Comparison of ENCODE assay signal across 14 cellular contexts in the genomic region with DNA sequence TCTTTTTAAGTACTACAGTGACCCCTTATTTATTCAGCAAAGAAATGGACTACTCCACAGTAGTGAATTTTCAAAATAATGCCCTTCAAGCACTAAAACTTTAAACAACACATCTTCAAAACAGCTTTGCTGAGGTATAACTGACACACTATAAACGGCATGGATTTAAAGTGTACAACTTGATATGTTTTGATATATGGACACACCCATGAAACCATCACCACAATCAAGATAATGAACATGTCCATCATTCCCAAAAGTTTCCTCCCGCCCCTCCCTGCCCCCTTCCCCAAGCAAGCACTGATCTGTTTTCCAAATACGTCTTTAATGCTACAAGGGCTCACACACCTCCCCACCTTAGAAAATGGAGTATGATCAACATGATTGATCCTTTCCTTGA. TPM values are rescaled to one million over a fixed set of nuclear protein-coding genes. Genes with fewer than 3 reads are reported as not detected.
DNase-seq lines count a peak whose midpoint lies in the region; ATAC-seq and TF ChIP-seq lines count a peak whose summit lies in the region.
"Had no signal": no experiment of that assay in that cellular context is flagged by ENCODE, and none has a peak within 500 bp of the region (broad histone marks: within the 10 kb centered on the region; RNA-seq: fewer than 3 reads in every experiment).

No MANE protein-coding gene starts in this region.

- H3K9me2 ChIP-seq in PC-3 (replicated peaks; ENCODE audit: low read length): no peaks in the 10 kb centered on the region

- H3K36me3 Mint-ChIP-seq in activated CD4-positive, alpha-beta T cell treated with anti-CD3 and anti-CD28 coated beads, Interleukin-2, amount 10 ng/mL, durations not matched to agents 24 days and 14 days (ENCODE audit: low read depth): peaks cover 12% of the 10 kb centered on the region
- no peaks in the 10 kb centered on the region for H3K36me3 Mint-ChIP-seq in activated CD4-positive, alpha-beta T cell treated with anti-CD3 and anti-CD28 coated beads, Interleukin-2, amount 10 ng/mL, durations not matched to agents 7 days and 5 days (ENCODE audit: low read depth)
- no peaks in the 10 kb centered on the region for H3K36me3 Mint-ChIP-seq in stimulated activated naive B cell treated with anti-CD40 and anti-IgM and Interleukin-4, amounts not matched to agents 10 μg/mL and 1 μg/mL and 100 μg/mL, for 72 hours

- WGBS in body of pancreas, 2 donors: 68 to 78% methylated on average over 3 of the region's 3 CpGs
- 68 to 81% (median 74%) methylated on average over 3 of the region's 3 CpGs for WGBS in adrenal gland, 4 donors

- no peaks in the 10 kb centered on the region for H3K9me3 Mint-ChIP-seq in activated CD4-positive, alpha-beta T cell treated with anti-CD3 and anti-CD28 coated beads, Interleukin-2, amount 10 ng/mL, durations not matched to agents 24 days and 14 days
- H3K9me3 Mint-ChIP-seq in activated CD4-positive, alpha-beta T cell treated with anti-CD3 and anti-CD28 coated beads, Interleukin-2, amount 10 ng/mL, durations not matched to agents 7 days and 5 days: no peaks in the 10 kb centered on the region
- no peaks in the 10 kb centered on the region for H3K9me3 Mint-ChIP-seq in stimulated activated naive B cell treated with anti-CD40 and anti-IgM and Interleukin-4, amounts not matched to agents 10 μg/mL and 1 μg/mL and 100 μg/mL, for 72 hours
- H3K9me3 Mint-ChIP-seq: CD14-positive monocyte had no signal

- 0 out of 2 replicates have a peak overlapping the region, but pooled peaks have one; percentile 11 for H2AFZ ChIP-seq in PC-3 (ENCODE audit: low read length)

- no peak overlapping the region for H3K4me3 Mint-ChIP-seq in activated CD4-positive, alpha-beta T cell treated with anti-CD3 and anti-CD28 coated beads, Interleukin-2, amount 10 ng/mL, durations not matched to agents 24 days and 14 days
- no peak overlapping the region for H3K4me3 Mint-ChIP-seq in activated CD4-positive, alpha-beta T cell treated with anti-CD3 and anti-CD28 coated beads, Interleukin-2, amount 10 ng/mL, durations not matched to agents 7 days and 5 days
- no peak overlapping the region for H3K4me3 Mint-ChIP-seq in stimulated activated naive B cell treated with anti-CD40 and anti-IgM and Interleukin-4, amounts not matched to agents 10 μg/mL and 1 μg/mL and 100 μg/mL, for 72 hours

- POLR2A ChIA-PET in activated CD4-positive, alpha-beta T cell treated with anti-CD3 and anti-CD28 coated beads, Interleukin-2, amount 10 ng/mL, durations not matched to agents 7 days and 5 days (lab: Charles Lee): no interaction called here
- POLR2A ChIA-PET in PC-3 (lab: Charles Lee; ENCODE audit: unreplicated experiment): no interaction called here

- DNase-seq in activated CD4-positive, alpha-beta T cell treated with anti-CD3 and anti-CD28 coated beads, Interleukin-2, amount 10 ng/mL, durations not matched to agents 24 days and 14 days: no peak
- DNase-seq in activated CD4-positive, alpha-beta T cell treated with anti-CD3 and anti-CD28 coated beads, Interleukin-2, amount 10 ng/mL, durations not matched to agents 7 days and 5 days: no peak
- no peak for DNase-seq in PC-3
- DNase-seq in body of pancreas: no peak
- DNase-seq in stimulated activated naive B cell treated with anti-CD40 and anti-IgM and Interleukin-4, amounts not matched to agents 10 μg/mL and 1 μg/mL and 100 μg/mL, for 72 hours: no peak
- DNase-seq in kidney glomerular epithelial cell (lab: John Stamatoyannopoulos, UW): no peak
- DNase-seq in adrenal gland: no peak
- DNase-seq: DMS79, NCI-H146, NCI-H226, NCI-H524 treated with DMSO at 0.1 percent for 48 hours, Right ventricle myocardium superior had no signal

- H3K27me3 Mint-ChIP-seq in activated CD4-positive, alpha-beta T cell treated with anti-CD3 and anti-CD28 coated beads, Interleukin-2, amount 10 ng/mL, durations not matched to agents 24 days and 14 days: no peaks in the 10 kb centered on the region
- H3K27me3 Mint-ChIP-seq in activated CD4-positive, alpha-beta T cell treated with anti-CD3 and anti-CD28 coated beads, Interleukin-2, amount 10 ng/mL, durations not matched to agents 7 days and 5 days: no peaks in the 10 kb centered on the region
- no peaks in the 10 kb centered on the region for H3K27me3 Mint-ChIP-seq in stimulated activated naive B cell treated with anti-CD40 and anti-IgM and Interleukin-4, amounts not matched to agents 10 μg/mL and 1 μg/mL and 100 μg/mL, for 72 hours

- H3K4me2 ChIP-seq in PC-3 (ENCODE audit: low read length): no peak overlapping the region

- peak overlapping the region; percentile 51 for H3K27ac Mint-ChIP-seq in activated CD4-positive, alpha-beta T cell treated with anti-CD3 and anti-CD28 coated beads, Interleukin-2, amount 10 ng/mL, durations not matched to agents 24 days and 14 days
- no peak overlapping the region for H3K27ac Mint-ChIP-seq in activated CD4-positive, alpha-beta T cell treated with anti-CD3 and anti-CD28 coated beads, Interleukin-2, amount 10 ng/mL, durations not matched to agents 7 days and 5 days
- H3K27ac Mint-ChIP-seq in stimulated activated naive B cell treated with anti-CD40 and anti-IgM and Interleukin-4, amounts not matched to agents 10 μg/mL and 1 μg/mL and 100 μg/mL, for 72 hours: peak overlapping the region; percentile 26

- H3K27ac ChIP-seq in PC-3 (ENCODE audit: low read length): no peak overlapping the region
- H3K27ac ChIP-seq in body of pancreas: peak overlapping the region in 3 of 4 donors; percentile 24 to 35 (median 24)
- H3K27ac ChIP-seq in adrenal gland: no peak overlapping the region

- H3K9ac ChIP-seq in PC-3 (ENCODE audit: low read length): no peak overlapping the region

- no peak for TF ChIP-seq CTCF in PC-3 (conservative IDR thresholded peaks at IDR 0.05; ENCODE audit: low read depth, low read length)
- TF ChIP-seq CTCF in body of pancreas (IDR thresholded peaks at IDR 0.05): no peak
- no peak for TF ChIP-seq CTCF in adrenal gland (IDR thresholded peaks at IDR 0.05)

- H3K27me3 ChIP-seq in PC-3 (ENCODE audit: low read length) (no peaks in the 10 kb centered on the region), body of pancreas (no peaks in the 10 kb centered on the region), adrenal gland (no peaks in the 10 kb centered on the region)

- H3K4me3 ChIP-seq in PC-3 (ENCODE audit: low read length) (no peak overlapping the region), body of pancreas (no peak overlapping the region), adrenal gland (no peak overlapping the region)

- CTCF ChIA-PET in activated CD4-positive, alpha-beta T cell treated with anti-CD3 and anti-CD28 coated beads, Interleukin-2, amount 10 ng/mL, durations not matched to agents 7 days and 5 days (lab: Charles Lee): interaction anchor here (2.7 kb wide), 1 partner anchor 9 kb away, joined by 9 read pairs; no protein-coding TSS in a partner anchor
- CTCF ChIA-PET in PC-3 (lab: Charles Lee): no interaction called here

- BruUV-seq in PC-3 (replicated peaks; lab: Mats Ljungman, UMichigan): no TSS peak

- intact Hi-C loops in activated CD4-positive, alpha-beta T cell treated with anti-CD3 and anti-CD28 coated beads, Interleukin-2, amount 10 ng/mL, durations not matched to agents 24 days and 14 days (cut with micrococcal nuclease): no loop called here
- intact Hi-C loops in PC-3 (cut with micrococcal nuclease): no loop called here
- intact Hi-C loops in body of pancreas (cut with DNase I): no loop called here
- intact Hi-C loops in adrenal gland (cut with DNase I): no loop called here

- H3K4me1 ChIP-seq in PC-3 (ENCODE audit: insufficient read depth, low read length) (peaks cover 62% of the 10 kb centered on the region), body of pancreas (peaks cover 55% of the 10 kb centered on the region), adrenal gland (replicated peaks in 1 of 2) (peaks cover 8 to 20% of the 10 kb centered on the region in 2 donors)

- ATAC-seq in PC-3 (no peak), body of pancreas (no peak), GM18520 (IDR thresholded peaks at IDR 0.05; ENCODE audit: unreplicated experiment) (no peak)
- no peak for ATAC-seq in stimulated activated naive B cell treated with anti-CD40 and anti-IgM and Interleukin-4, amounts not matched to agents 10 μg/mL and 1 μg/mL and 100 μg/mL, for 72 hours (replicated peaks)

- peaks cover 12% of the 10 kb centered on the region for H3K79me2 ChIP-seq in PC-3 (ENCODE audit: low read length)

- no peak for TF ChIP-seq POLR2A in body of pancreas (IDR thresholded peaks at IDR 0.05)
- TF ChIP-seq POLR2A in adrenal gland (IDR thresholded peaks at IDR 0.05): no peak

- peaks cover 4% of the 10 kb centered on the region for H3F3A ChIP-seq in PC-3 (ENCODE audit: low read length, unreplicated experiment)

- no peaks in the 10 kb centered on the region for H3K36me3 ChIP-seq in PC-3 (ENCODE audit: low read depth, low read length)
- no peaks in the 10 kb centered on the region for H3K36me3 ChIP-seq in body of pancreas (replicated peaks in 1 of 2; ENCODE audit: insufficient read depth in 1 of 2, low read depth in 2 of 2)
- no peaks in the 10 kb centered on the region for H3K36me3 ChIP-seq in adrenal gland (replicated peaks in 1 of 2)

- no peaks in the 10 kb centered on the region for H3K9me3 ChIP-seq in PC-3 (ENCODE audit: low read length)
- no peaks in the 10 kb centered on the region for H3K9me3 ChIP-seq in body of pancreas
- no peaks in the 10 kb centered on the region for H3K9me3 ChIP-seq in adrenal gland (replicated peaks in 1 of 3)

- H3K4me1 Mint-ChIP-seq in activated CD4-positive, alpha-beta T cell treated with anti-CD3 and anti-CD28 coated beads, Interleukin-2, amount 10 ng/mL, durations not matched to agents 24 days and 14 days: peaks cover 64% of the 10 kb centered on the region
- peaks cover 62% of the 10 kb centered on the region for H3K4me1 Mint-ChIP-seq in activated CD4-positive, alpha-beta T cell treated with anti-CD3 and anti-CD28 coated beads, Interleukin-2, amount 10 ng/mL, durations not matched to agents 7 days and 5 days
- H3K4me1 Mint-ChIP-seq in stimulated activated naive B cell treated with anti-CD40 and anti-IgM and Interleukin-4, amounts not matched to agents 10 μg/mL and 1 μg/mL and 100 μg/mL, for 72 hours: peaks cover 32 to 46% of the 10 kb centered on the region in 2 donors

- H4K20me1 ChIP-seq in PC-3 (ENCODE audit: low read length): no peaks in the 10 kb centered on the region

RNA-seq across cellular contexts. Expression of a gene that starts 1.6 kb away (rescaled TPM):
- total RNA-seq in activated CD4-positive, alpha-beta T cell treated with anti-CD3 and anti-CD28 coated beads, Interleukin-2, amount 10 ng/mL, durations not matched to agents 24 days and 14 days: 432 TPM in 2 replicates
- total RNA-seq in activated CD4-positive, alpha-beta T cell treated with anti-CD3 and anti-CD28 coated beads, Interleukin-2, amount 10 ng/mL, durations not matched to agents 7 days and 5 days: 100 to 1,000 TPM; 148 to 153 TPM
- total RNA-seq in PC-3 (2014; rRNA removed) (39.1 and 44.2 TPM in 2 replicates), body of pancreas (100 to 1,000 TPM in 1 of 2 donors, 10 to 100 TPM in 1; 88.0 to 112 TPM), adrenal gland (100 to 1,000 TPM in 1 of 8 donors, 10 to 100 TPM in 7; 38.7 to 119 (median 50.0) TPM)
- 10 to 100 TPM; 11.5 to 29.3 (median 24.7) TPM for polyA plus RNA-seq in adrenal gland

RNA-seq across cellular contexts. Expression of a gene that starts 17.5 kb away (rescaled TPM):
- 32.5 and 33.7 TPM in 2 replicates for total RNA-seq in activated CD4-positive, alpha-beta T cell treated with anti-CD3 and anti-CD28 coated beads, Interleukin-2, amount 10 ng/mL, durations not matched to agents 24 days and 14 days
- total RNA-seq in activated CD4-positive, alpha-beta T cell treated with anti-CD3 and anti-CD28 coated beads, Interleukin-2, amount 10 ng/mL, durations not matched to agents 7 days and 5 days: 10 to 100 TPM in 1 of 2 experiments, 1 to 10 TPM in 1; 8.6 to 10.7 TPM
- total RNA-seq in PC-3 (2014; rRNA removed) (2.8 and 11.5 TPM in 2 replicates), body of pancreas (10 to 100 TPM; 16.9 to 24.4 TPM), adrenal gland (10 to 100 TPM; 15.3 to 82.3 (median 27.7) TPM)
- 10 to 100 TPM in 2 of 3 donors, 1 to 10 TPM in 1; 2.3 to 32.9 (median 19.5) TPM for polyA plus RNA-seq in adrenal gland

RNA-seq across cellular contexts. Expression of a gene that starts 36.3 kb away (rescaled TPM):
- 196 and 206 TPM in 2 replicates for total RNA-seq in activated CD4-positive, alpha-beta T cell treated with anti-CD3 and anti-CD28 coated beads, Interleukin-2, amount 10 ng/mL, durations not matched to agents 24 days and 14 days
- total RNA-seq in activated CD4-positive, alpha-beta T cell treated with anti-CD3 and anti-CD28 coated beads, Interleukin-2, amount 10 ng/mL, durations not matched to agents 7 days and 5 days: 10 to 100 TPM; 77.4 to 97.4 TPM
- total RNA-seq in PC-3 (2014; rRNA removed): 19.8 and 26.3 TPM in 2 replicates
- total RNA-seq in body of pancreas: 100 to 1,000 TPM in 1 of 2 donors, 10 to 100 TPM in 1; 78.9 to 138 TPM
- 10 to 100 TPM; 52.3 to 94.6 (median 68.5) TPM for total RNA-seq in adrenal gland
- 10 to 100 TPM; 26.5 to 83.3 (median 46.2) TPM for polyA plus RNA-seq in adrenal gland

Comparison
In these comparisons a context has a peak if more than half of its experiments do, and no peak if none do; other contexts are left out.
1. H3K27ac ChIP-seq: peak in body of pancreas (3 of 4); none in PC-3 (single experiment) and adrenal gland (0 of 5).